ENCODE assay signal across 1 cellular context in the genomic region with DNA sequence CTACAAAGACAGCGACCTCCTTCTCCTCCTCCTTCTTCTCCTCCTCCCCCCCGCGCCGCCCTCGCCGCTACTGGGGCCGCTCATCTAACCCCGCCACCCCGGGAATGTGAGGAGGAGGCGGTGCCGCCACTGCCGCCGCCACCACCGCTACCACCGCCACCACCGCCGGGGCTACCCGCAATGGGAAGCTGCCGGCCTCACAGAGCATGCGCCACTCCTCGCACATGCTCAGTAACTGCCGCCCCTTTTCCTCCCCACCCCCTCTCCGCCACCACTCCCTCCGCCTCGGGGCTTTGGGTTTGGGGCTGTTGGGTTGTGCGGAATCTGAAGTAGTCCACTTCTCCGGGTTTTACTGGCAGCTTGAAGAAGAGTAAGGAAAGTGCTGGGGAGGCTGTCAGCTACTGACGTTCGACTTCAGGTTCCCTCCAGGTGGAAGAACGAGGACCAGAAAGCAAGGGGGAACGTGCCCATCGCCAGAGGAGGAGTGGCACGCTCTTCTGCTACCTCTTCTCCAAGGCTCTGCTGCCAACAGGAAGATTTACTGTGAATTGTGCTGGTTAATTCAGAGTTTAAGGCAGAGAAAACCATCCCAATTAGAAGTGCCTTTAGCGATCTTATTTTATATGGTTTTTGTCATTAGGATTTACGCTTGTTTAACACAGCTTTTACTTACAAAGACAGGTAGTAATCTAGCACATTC.
TF ChIP-seq lines count a peak whose summit lies in the region.

A gene with protein sequence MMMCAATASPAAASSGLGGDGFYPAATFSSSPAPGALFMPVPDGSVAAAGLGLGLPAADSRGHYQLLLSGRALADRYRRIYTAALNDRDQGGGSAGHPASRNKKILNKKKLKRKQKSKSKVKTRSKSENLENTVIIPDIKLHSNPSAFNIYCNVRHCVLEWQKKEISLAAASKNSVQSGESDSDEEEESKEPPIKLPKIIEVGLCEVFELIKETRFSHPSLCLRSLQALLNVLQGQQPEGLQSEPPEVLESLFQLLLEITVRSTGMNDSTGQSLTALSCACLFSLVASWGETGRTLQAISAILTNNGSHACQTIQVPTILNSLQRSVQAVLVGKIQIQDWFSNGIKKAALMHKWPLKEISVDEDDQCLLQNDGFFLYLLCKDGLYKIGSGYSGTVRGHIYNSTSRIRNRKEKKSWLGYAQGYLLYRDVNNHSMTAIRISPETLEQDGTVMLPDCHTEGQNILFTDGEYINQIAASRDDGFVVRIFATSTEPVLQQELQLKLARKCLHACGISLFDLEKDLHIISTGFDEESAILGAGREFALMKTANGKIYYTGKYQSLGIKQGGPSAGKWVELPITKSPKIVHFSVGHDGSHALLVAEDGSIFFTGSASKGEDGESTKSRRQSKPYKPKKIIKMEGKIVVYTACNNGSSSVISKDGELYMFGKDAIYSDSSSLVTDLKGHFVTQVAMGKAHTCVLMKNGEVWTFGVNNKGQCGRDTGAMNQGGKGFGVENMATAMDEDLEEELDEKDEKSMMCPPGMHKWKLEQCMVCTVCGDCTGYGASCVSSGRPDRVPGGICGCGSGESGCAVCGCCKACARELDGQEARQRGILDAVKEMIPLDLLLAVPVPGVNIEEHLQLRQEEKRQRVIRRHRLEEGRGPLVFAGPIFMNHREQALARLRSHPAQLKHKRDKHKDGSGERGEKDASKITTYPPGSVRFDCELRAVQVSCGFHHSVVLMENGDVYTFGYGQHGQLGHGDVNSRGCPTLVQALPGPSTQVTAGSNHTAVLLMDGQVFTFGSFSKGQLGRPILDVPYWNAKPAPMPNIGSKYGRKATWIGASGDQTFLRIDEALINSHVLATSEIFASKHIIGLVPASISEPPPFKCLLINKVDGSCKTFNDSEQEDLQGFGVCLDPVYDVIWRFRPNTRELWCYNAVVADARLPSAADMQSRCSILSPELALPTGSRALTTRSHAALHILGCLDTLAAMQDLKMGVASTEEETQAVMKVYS (N-terminal part only) (minus strand): TSS at position 190 of the 700 bp plus-strand sequence. CDS start 319 bp downstream, outside the sequence.

TF ChIP-seq in HepG2, 621 proteins besides CTCF, POLR2A, EP300 and RAD21 (continued from another document and continues in another):
- TF ChIP-seq, protein P1, sequence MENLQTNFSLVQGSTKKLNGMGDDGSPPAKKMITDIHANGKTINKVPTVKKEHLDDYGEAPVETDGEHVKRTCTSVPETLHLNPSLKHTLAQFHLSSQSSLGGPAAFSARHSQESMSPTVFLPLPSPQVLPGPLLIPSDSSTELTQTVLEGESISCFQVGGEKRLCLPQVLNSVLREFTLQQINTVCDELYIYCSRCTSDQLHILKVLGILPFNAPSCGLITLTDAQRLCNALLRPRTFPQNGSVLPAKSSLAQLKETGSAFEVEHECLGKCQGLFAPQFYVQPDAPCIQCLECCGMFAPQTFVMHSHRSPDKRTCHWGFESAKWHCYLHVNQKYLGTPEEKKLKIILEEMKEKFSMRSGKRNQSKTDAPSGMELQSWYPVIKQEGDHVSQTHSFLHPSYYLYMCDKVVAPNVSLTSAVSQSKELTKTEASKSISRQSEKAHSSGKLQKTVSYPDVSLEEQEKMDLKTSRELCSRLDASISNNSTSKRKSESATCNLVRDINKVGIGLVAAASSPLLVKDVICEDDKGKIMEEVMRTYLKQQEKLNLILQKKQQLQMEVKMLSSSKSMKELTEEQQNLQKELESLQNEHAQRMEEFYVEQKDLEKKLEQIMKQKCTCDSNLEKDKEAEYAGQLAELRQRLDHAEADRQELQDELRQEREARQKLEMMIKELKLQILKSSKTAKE (CRISPR knock-in tag; IDR thresholded peaks at IDR 0.05; ENCODE audit: borderline replicate concordance), result peak; percentile 55; the same call in 1 of the 2 replicates
- TF ChIP-seq TP53 (CRISPR knock-in tag; conservative IDR thresholded peaks at IDR 0.05), result no peak
- peak; percentile 92 for TF ChIP-seq ZNF331 (CRISPR knock-in tag; IDR thresholded peaks at IDR 0.05)
- peak; percentile 64 for TF ChIP-seq KMT2A (CRISPR knock-in tag; IDR thresholded peaks at IDR 0.05)
- no peak; the same call in 1 of the 2 replicates for TF ChIP-seq BORCS8-MEF2B (CRISPR knock-in tag; IDR thresholded peaks at IDR 0.05)
- no peak for TF ChIP-seq HMGA1 (CRISPR knock-in tag; conservative IDR thresholded peaks at IDR 0.05)
- TF ChIP-seq ZNF720 (CRISPR knock-in tag; IDR thresholded peaks at IDR 0.05), result no peak
- TF ChIP-seq, protein P2, sequence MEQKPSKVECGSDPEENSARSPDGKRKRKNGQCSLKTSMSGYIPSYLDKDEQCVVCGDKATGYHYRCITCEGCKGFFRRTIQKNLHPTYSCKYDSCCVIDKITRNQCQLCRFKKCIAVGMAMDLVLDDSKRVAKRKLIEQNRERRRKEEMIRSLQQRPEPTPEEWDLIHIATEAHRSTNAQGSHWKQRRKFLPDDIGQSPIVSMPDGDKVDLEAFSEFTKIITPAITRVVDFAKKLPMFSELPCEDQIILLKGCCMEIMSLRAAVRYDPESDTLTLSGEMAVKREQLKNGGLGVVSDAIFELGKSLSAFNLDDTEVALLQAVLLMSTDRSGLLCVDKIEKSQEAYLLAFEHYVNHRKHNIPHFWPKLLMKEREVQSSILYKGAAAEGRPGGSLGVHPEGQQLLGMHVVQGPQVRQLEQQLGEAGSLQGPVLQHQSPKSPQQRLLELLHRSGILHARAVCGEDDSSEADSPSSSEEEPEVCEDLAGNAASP (CRISPR knock-in tag; IDR thresholded peaks at IDR 0.05; ENCODE audit: borderline replicate concordance), result peak; percentile 60
- TF ChIP-seq, protein P3, sequence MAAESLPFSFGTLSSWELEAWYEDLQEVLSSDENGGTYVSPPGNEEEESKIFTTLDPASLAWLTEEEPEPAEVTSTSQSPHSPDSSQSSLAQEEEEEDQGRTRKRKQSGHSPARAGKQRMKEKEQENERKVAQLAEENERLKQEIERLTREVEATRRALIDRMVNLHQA (CRISPR knock-in tag; IDR thresholded peaks at IDR 0.05), result no peak
- TF ChIP-seq, protein P4, sequence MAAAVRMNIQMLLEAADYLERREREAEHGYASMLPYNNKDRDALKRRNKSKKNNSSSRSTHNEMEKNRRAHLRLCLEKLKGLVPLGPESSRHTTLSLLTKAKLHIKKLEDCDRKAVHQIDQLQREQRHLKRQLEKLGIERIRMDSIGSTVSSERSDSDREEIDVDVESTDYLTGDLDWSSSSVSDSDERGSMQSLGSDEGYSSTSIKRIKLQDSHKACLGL (CRISPR knock-in tag; IDR thresholded peaks at IDR 0.05), result 0 out of 2 replicates have a peak, but pooled peaks have one; percentile 16
- peak; percentile 72 for TF ChIP-seq ISL2 (CRISPR knock-in tag; IDR thresholded peaks at IDR 0.05)
- TF ChIP-seq ZNF549 (CRISPR knock-in tag; IDR thresholded peaks at IDR 0.05), result no peak
- TF ChIP-seq, protein P5, sequence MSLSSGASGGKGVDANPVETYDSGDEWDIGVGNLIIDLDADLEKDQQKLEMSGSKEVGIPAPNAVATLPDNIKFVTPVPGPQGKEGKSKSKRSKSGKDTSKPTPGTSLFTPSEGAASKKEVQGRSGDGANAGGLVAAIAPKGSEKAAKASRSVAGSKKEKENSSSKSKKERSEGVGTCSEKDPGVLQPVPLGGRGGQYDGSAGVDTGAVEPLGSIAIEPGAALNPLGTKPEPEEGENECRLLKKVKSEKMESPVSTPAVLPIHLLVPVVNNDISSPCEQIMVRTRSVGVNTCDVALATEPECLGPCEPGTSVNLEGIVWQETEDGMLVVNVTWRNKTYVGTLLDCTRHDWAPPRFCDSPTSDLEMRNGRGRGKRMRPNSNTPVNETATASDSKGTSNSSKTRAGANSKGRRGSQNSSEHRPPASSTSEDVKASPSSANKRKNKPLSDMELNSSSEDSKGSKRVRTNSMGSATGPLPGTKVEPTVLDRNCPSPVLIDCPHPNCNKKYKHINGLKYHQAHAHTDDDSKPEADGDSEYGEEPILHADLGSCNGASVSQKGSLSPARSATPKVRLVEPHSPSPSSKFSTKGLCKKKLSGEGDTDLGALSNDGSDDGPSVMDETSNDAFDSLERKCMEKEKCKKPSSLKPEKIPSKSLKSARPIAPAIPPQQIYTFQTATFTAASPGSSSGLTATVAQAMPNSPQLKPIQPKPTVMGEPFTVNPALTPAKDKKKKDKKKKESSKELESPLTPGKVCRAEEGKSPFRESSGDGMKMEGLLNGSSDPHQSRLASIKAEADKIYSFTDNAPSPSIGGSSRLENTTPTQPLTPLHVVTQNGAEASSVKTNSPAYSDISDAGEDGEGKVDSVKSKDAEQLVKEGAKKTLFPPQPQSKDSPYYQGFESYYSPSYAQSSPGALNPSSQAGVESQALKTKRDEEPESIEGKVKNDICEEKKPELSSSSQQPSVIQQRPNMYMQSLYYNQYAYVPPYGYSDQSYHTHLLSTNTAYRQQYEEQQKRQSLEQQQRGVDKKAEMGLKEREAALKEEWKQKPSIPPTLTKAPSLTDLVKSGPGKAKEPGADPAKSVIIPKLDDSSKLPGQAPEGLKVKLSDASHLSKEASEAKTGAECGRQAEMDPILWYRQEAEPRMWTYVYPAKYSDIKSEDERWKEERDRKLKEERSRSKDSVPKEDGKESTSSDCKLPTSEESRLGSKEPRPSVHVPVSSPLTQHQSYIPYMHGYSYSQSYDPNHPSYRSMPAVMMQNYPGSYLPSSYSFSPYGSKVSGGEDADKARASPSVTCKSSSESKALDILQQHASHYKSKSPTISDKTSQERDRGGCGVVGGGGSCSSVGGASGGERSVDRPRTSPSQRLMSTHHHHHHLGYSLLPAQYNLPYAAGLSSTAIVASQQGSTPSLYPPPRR (CRISPR knock-in tag; IDR thresholded peaks at IDR 0.05; ENCODE audit: borderline replicate concordance), result no peak
- TF ChIP-seq RORA (CRISPR knock-in tag; IDR thresholded peaks at IDR 0.05), result no peak
- TF ChIP-seq NFE2L1 (CRISPR knock-in tag; IDR thresholded peaks at IDR 0.05; ENCODE audit: borderline replicate concordance), result no peak
- TF ChIP-seq GATAD1 (CRISPR knock-in tag; IDR thresholded peaks at IDR 0.05), result peak; percentile 81; the same call in 1 of the 2 replicates
- TF ChIP-seq, protein P6, sequence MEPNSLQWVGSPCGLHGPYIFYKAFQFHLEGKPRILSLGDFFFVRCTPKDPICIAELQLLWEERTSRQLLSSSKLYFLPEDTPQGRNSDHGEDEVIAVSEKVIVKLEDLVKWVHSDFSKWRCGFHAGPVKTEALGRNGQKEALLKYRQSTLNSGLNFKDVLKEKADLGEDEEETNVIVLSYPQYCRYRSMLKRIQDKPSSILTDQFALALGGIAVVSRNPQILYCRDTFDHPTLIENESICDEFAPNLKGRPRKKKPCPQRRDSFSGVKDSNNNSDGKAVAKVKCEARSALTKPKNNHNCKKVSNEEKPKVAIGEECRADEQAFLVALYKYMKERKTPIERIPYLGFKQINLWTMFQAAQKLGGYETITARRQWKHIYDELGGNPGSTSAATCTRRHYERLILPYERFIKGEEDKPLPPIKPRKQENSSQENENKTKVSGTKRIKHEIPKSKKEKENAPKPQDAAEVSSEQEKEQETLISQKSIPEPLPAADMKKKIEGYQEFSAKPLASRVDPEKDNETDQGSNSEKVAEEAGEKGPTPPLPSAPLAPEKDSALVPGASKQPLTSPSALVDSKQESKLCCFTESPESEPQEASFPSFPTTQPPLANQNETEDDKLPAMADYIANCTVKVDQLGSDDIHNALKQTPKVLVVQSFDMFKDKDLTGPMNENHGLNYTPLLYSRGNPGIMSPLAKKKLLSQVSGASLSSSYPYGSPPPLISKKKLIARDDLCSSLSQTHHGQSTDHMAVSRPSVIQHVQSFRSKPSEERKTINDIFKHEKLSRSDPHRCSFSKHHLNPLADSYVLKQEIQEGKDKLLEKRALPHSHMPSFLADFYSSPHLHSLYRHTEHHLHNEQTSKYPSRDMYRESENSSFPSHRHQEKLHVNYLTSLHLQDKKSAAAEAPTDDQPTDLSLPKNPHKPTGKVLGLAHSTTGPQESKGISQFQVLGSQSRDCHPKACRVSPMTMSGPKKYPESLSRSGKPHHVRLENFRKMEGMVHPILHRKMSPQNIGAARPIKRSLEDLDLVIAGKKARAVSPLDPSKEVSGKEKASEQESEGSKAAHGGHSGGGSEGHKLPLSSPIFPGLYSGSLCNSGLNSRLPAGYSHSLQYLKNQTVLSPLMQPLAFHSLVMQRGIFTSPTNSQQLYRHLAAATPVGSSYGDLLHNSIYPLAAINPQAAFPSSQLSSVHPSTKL (CRISPR knock-in tag; IDR thresholded peaks at IDR 0.05), result peak; percentile 72
- TF ChIP-seq NFIB (CRISPR knock-in tag; IDR thresholded peaks at IDR 0.05; ENCODE audit: borderline replicate concordance), result no peak
- TF ChIP-seq ZNF607 (CRISPR knock-in tag; IDR thresholded peaks at IDR 0.05; ENCODE audit: borderline replicate concordance), result peak; percentile 77
- peak; percentile 54; the same call in 1 of the 2 replicates for TF ChIP-seq MIER2 (CRISPR knock-in tag; IDR thresholded peaks at IDR 0.05)
- TF ChIP-seq WIZ (CRISPR knock-in tag; IDR thresholded peaks at IDR 0.05), result no peak
- TF ChIP-seq FOXK1 (CRISPR knock-in tag; IDR thresholded peaks at IDR 0.05; ENCODE audit: borderline replicate concordance, low read depth), result peak; percentile 65; the same call in 1 of the 2 replicates
- TF ChIP-seq, protein P7, sequence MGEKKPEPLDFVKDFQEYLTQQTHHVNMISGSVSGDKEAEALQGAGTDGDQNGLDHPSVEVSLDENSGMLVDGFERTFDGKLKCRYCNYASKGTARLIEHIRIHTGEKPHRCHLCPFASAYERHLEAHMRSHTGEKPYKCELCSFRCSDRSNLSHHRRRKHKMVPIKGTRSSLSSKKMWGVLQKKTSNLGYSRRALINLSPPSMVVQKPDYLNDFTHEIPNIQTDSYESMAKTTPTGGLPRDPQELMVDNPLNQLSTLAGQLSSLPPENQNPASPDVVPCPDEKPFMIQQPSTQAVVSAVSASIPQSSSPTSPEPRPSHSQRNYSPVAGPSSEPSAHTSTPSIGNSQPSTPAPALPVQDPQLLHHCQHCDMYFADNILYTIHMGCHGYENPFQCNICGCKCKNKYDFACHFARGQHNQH (CRISPR knock-in tag; IDR thresholded peaks at IDR 0.05), result peak; percentile 81; the same call in 1 of the 2 replicates
- peak; percentile 93; the same call in 1 of the 2 replicates for TF ChIP-seq KDM2A (CRISPR knock-in tag; IDR thresholded peaks at IDR 0.05; ENCODE audit: borderline replicate concordance, low read depth)
- TF ChIP-seq NAIF1 (CRISPR knock-in tag; IDR thresholded peaks at IDR 0.05; ENCODE audit: borderline replicate concordance), result no peak
- peak; percentile 36; the same call in 1 of the 2 replicates for TF ChIP-seq NFKBIZ (CRISPR knock-in tag; IDR thresholded peaks at IDR 0.05)
- peak; percentile 62; the same call in 1 of the 2 replicates for TF ChIP-seq FOSL2 (CRISPR knock-in tag; IDR thresholded peaks at IDR 0.05)
- TF ChIP-seq, protein P8, sequence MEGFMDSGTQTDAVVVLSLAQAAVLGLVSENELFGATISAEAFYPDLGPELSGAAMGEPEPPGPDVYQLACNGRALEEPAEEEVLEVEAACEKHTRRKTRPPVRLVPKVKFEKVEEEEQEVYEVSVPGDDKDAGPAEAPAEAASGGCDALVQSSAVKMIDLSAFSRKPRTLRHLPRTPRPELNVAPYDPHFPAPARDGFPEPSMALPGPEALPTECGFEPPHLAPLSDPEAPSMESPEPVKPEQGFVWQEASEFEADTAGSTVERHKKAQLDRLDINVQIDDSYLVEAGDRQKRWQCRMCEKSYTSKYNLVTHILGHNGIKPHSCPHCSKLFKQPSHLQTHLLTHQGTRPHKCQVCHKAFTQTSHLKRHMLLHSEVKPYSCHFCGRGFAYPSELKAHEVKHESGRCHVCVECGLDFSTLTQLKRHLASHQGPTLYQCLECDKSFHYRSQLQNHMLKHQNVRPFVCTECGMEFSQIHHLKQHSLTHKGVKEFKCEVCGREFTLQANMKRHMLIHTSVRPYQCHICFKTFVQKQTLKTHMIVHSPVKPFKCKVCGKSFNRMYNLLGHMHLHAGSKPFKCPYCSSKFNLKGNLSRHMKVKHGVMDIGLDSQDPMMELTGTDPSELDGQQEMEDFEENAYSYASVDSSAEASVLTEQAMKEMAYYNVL (CRISPR knock-in tag; IDR thresholded peaks at IDR 0.05; ENCODE audit: borderline replicate concordance), result no peak
- peak; percentile 85 for TF ChIP-seq ZNF350 (CRISPR knock-in tag; IDR thresholded peaks at IDR 0.05; ENCODE audit: borderline replicate concordance, low read depth)
- TF ChIP-seq RFX1 (IDR thresholded peaks at IDR 0.05), result no peak
- TF ChIP-seq RBM39 (IDR thresholded peaks at IDR 0.05; ENCODE audit: low read depth, low read length, poor library complexity, severe bottlenecking), result peak; percentile 45
- TF ChIP-seq MYC (CRISPR knock-in tag; IDR thresholded peaks at IDR 0.05; ENCODE audit: borderline replicate concordance), result peak; percentile 83
- TF ChIP-seq ZNF136 (CRISPR knock-in tag; IDR thresholded peaks at IDR 0.05; ENCODE audit: low read depth), result no peak
